ENCODE assay signal across 14 cellular contexts in genomic region chr3:128559486-128560225, GRCh38.
DNase-seq lines count a peak whose midpoint lies in the region; ATAC-seq and TF ChIP-seq lines count a peak whose summit lies in the region.
"Had no signal": no experiment of that assay in that cellular context is flagged by ENCODE, and none has a peak within 500 bp of the region (broad histone marks: within the 10 kb centered on the region; RNA-seq: fewer than 3 reads in every experiment).

No MANE protein-coding gene starts in this region.

- peak; percentile 32 for ATAC-seq in esophagus mucosa
- no peak for ATAC-seq in GM19035 (IDR thresholded peaks at IDR 0.05; ENCODE audit: unreplicated experiment)
- no peak for ATAC-seq in HG03457 (IDR thresholded peaks at IDR 0.05; ENCODE audit: unreplicated experiment)

- no peaks in the 10 kb centered on the region for H3K9me2 ChIP-seq in PC-9 (ENCODE audit: insufficient read depth)

- no peaks in the 10 kb centered on the region for H3K79me2 ChIP-seq in PC-9 (ENCODE audit: low read depth)

- no peak overlapping the region for H3K4me3 ChIP-seq in H7 (ENCODE audit: insufficient read depth, low read depth, low read length)
- H3K4me3 ChIP-seq in PC-9 = peak overlapping the region; percentile 9; the same call in 1 of the 2 replicates

- H4K20me1 ChIP-seq in PC-9 (ENCODE audit: insufficient read depth) = no peaks in the 10 kb centered on the region

- H3K4me2 ChIP-seq in PC-9 = peak overlapping the region; percentile 74

- no peak for TF ChIP-seq CTCF in PC-9 (conservative IDR thresholded peaks at IDR 0.05)

- H3F3A ChIP-seq in PC-9 (ENCODE audit: insufficient read depth, low read depth) = no peaks in the 10 kb centered on the region; the same call in 1 of the 2 replicates

- CTCF ChIA-PET in PC-9 (lab: Charles Lee) = interaction anchor here (1.0 kb wide), 1 partner anchor 23 kb away, joined by 6 read pairs; no protein-coding TSS in a partner anchor

- no TSS peak for BruUV-seq in PC-9 (replicated peaks; lab: Mats Ljungman, UMichigan)

- POLR2A ChIA-PET in PC-9 (lab: Charles Lee; ENCODE audit: unreplicated experiment) = no interaction called here

- H3K9me3 ChIP-seq in PC-9 (ENCODE audit: insufficient read depth, low read depth) = no peaks in the 10 kb centered on the region

- H3K27ac ChIP-seq in PC-9 = peak overlapping the region; percentile 49; the same call in 1 of the 2 replicates
- H3K27ac ChIP-seq: 22Rv1 had no signal

- peaks cover 13% of the 10 kb centered on the region for H3K4me1 ChIP-seq in PC-9 (replicated peaks; ENCODE audit: insufficient read depth)

- H3K36me3 ChIP-seq in H7 (replicated peaks; ENCODE audit: control insufficient read depth, insufficient read depth, low read length) = no peaks in the 10 kb centered on the region
- no peaks in the 10 kb centered on the region for H3K36me3 ChIP-seq in PC-9 (ENCODE audit: low read depth)

- peak overlapping the region; percentile 40; the same call in 1 of the 2 replicates for H2AFZ ChIP-seq in PC-9

- H3K27me3 ChIP-seq in H7 (ENCODE audit: control insufficient read depth, insufficient read depth, low read length) = peaks cover 11% of the 10 kb centered on the region
- no peaks in the 10 kb centered on the region for H3K27me3 ChIP-seq in PC-9 (ENCODE audit: insufficient read depth, low read depth)

- DNase-seq in DMS 273 (lab: John Stamatoyannopoulos, UW; ENCODE audit: unreplicated experiment) (peak; percentile 46), DMS 273 treated with DMSO at 0.1 percent for 48 hours (lab: John Stamatoyannopoulos, UW) (no peak), H7 (peak; percentile 77), PC-9 (peak; percentile 72 to 81)
- DNase-seq in effector CD8-positive, alpha-beta T cell (lab: John Stamatoyannopoulos, UW) = no peak
- DNase-seq: activated B cell treated with CpG ODN at 0.5 μM for 24 hours; amygdala; effector memory CD4-positive, alpha-beta T cell; hypothalamus; midbrain had no signal

- intact Hi-C loops in PC-9 (cut with micrococcal nuclease; ENCODE audit: unreplicated experiment) = no loop called here

Comparison
In these comparisons a context has a peak if more than half of its experiments do, and no peak if none do; other contexts are left out.
1. DNase-seq: peak in DMS 273 (single experiment), H7 (single experiment) and PC-9 (2 of 2); none in DMS 273 treated with DMSO at 0.1 percent for 48 hours (single experiment) and effector CD8-positive, alpha-beta T cell (single experiment).